8 cellular contexts compared by ENCODE assay signal in genomic region chr17:21323406-21324111, GRCh38. TPM values are rescaled to one million over a fixed set of nuclear protein-coding genes. Genes with fewer than 3 reads are reported as not detected.
DNase-seq lines count a peak whose midpoint lies in the region; ATAC-seq, FAIRE-seq and TF ChIP-seq lines count a peak whose summit lies in the region.
"Not testable (repeated sequence)": the region's sequence is repeated elsewhere in the genome, so short reads cannot be mapped to it uniquely, and the experiment has no call there.

No MANE protein-coding gene starts in this region.

- POLR2A ChIA-PET in A549 (lab: Yijun Ruan, JAX); naive thymus-derived CD4-positive, alpha-beta T cell (lab: Charles Lee): not testable (repeated sequence)

- not testable (repeated sequence) for H3K36me3 ChIP-seq in HAP-1 (replicated peaks); SJCRH30; naive thymus-derived CD4-positive, alpha-beta T cell (ENCODE audit: control insufficient read depth in 2 of 3, insufficient read depth in 3 of 3, low read length in 3 of 3)

- H3K4me3 Mint-ChIP-seq in activated T-helper 2 cell treated with anti-CD3 and anti-CD28 coated beads, Interferon-gamma antibody, Interleukin-2, Interleukin-4, amounts not matched to agents 10 μg/mL and 5 μg/mL and 100 μg/mL, durations not matched to agents 14 hours and 24 hours and 36 hours (ENCODE audit: low read depth) = peak overlapping the region; percentile 88
- peak overlapping the region; percentile 85 to 98 (median 92) for H3K4me3 Mint-ChIP-seq in naive thymus-derived CD4-positive, alpha-beta T cell

- not testable (repeated sequence) for H3K36me3 Mint-ChIP-seq in activated T-helper 2 cell treated with anti-CD3 and anti-CD28 coated beads, Interferon-gamma antibody, Interleukin-2, Interleukin-4, amounts not matched to agents 10 μg/mL and 5 μg/mL and 100 μg/mL, durations not matched to agents 14 hours and 24 hours and 36 hours (ENCODE audit: low read depth); naive thymus-derived CD4-positive, alpha-beta T cell

- CTCF ChIA-PET in A549 (lab: Yijun Ruan, JAX) = not testable (repeated sequence)
- CTCF ChIA-PET in naive thymus-derived CD4-positive, alpha-beta T cell (lab: Charles Lee) = interaction anchor here (0.5 kb wide), 1 partner anchor 133 kb away, joined by 5 read pairs; no protein-coding TSS in a partner anchor

- 55% methylated on average over 32 of the region's 33 CpGs for WGBS in A549 (ENCODE audit: missing lambda C conversion rate)

- not testable (repeated sequence) for TF ChIP-seq RAD21 in A549 (conservative IDR thresholded peaks at IDR 0.05 in 1 of 2, IDR thresholded peaks at IDR 0.05 in 1 of 2)

- not testable (repeated sequence) for ATAC-seq in A549
- peak; percentile 16 to 28 for ATAC-seq in left cardiac atrium
- ATAC-seq in naive thymus-derived CD4-positive, alpha-beta T cell = peak; percentile 3

- in situ Hi-C loops in HAP-1 (cut with MboI; ENCODE audit: low sequenced_read_pairs) = not testable (repeated sequence)

- not testable (repeated sequence) for TF ChIP-seq POLR2A in A549 (IDR thresholded peaks at IDR 0.05; ENCODE audit: low read length)

- not testable (repeated sequence) for H3K9me3 Mint-ChIP-seq in activated T-helper 2 cell treated with anti-CD3 and anti-CD28 coated beads, Interferon-gamma antibody, Interleukin-2, Interleukin-4, amounts not matched to agents 10 μg/mL and 5 μg/mL and 100 μg/mL, durations not matched to agents 14 hours and 24 hours and 36 hours
- peaks cover 0 to 11% (median under 1%) of the 10 kb centered on the region in 11 donors for H3K9me3 Mint-ChIP-seq in naive thymus-derived CD4-positive, alpha-beta T cell

- H3K4me1 Mint-ChIP-seq in activated T-helper 2 cell treated with anti-CD3 and anti-CD28 coated beads, Interferon-gamma antibody, Interleukin-2, Interleukin-4, amounts not matched to agents 10 μg/mL and 5 μg/mL and 100 μg/mL, durations not matched to agents 14 hours and 24 hours and 36 hours (ENCODE audit: low read depth) = not testable (repeated sequence)
- H3K4me1 Mint-ChIP-seq in naive thymus-derived CD4-positive, alpha-beta T cell = peaks cover 0 to 11% (median 6%) of the 10 kb centered on the region in 7 donors

- H3K27me3 Mint-ChIP-seq in activated T-helper 2 cell treated with anti-CD3 and anti-CD28 coated beads, Interferon-gamma antibody, Interleukin-2, Interleukin-4, amounts not matched to agents 10 μg/mL and 5 μg/mL and 100 μg/mL, durations not matched to agents 14 hours and 24 hours and 36 hours (ENCODE audit: low read depth) = peaks cover 19% of the 10 kb centered on the region
- H3K27me3 Mint-ChIP-seq in naive thymus-derived CD4-positive, alpha-beta T cell = peaks cover 0 to 20% (median 6%) of the 10 kb centered on the region in 5 donors

- TF ChIP-seq CTCF in A549 (IDR thresholded peaks at IDR 0.05) = not testable (repeated sequence)

- H3K4me3 ChIP-seq in A549 = peak overlapping the region; percentile 79
- H3K4me3 ChIP-seq in HAP-1 = peak overlapping the region; percentile 39; the same call in 1 of the 2 replicates
- peak overlapping the region; percentile 63; the same call in 1 of the 2 replicates for H3K4me3 ChIP-seq in SJCRH30
- peak overlapping the region; percentile 87 for H3K4me3 ChIP-seq in naive thymus-derived CD4-positive, alpha-beta T cell (ENCODE audit: low read length)
- H3K4me3 ChIP-seq in skin epidermis = peak overlapping the region in 4 of 7 experiments; percentile 40 to 52 (median 44)

- DNase-seq in A549 (ENCODE audit: low read depth in 1 of 2, low spot score in 1 of 2); HAP-1 (ENCODE audit: low spot score in 2 of 2); SJCRH30; activated T-helper 2 cell treated with anti-CD3 and anti-CD28 coated beads, Interferon-gamma antibody, Interleukin-2, Interleukin-4, amounts not matched to agents 10 μg/mL and 5 μg/mL and 100 μg/mL, durations not matched to agents 14 hours and 24 hours and 36 hours (ENCODE audit: low spot score); left cardiac atrium; naive thymus-derived CD4-positive, alpha-beta T cell: not testable (repeated sequence)
- DNase-seq in dedifferentiated amniotic fluid mesenchymal stem cell (ENCODE audit: extremely low spot score) = peak; percentile 11

- H3K4me2 ChIP-seq in A549 = peak overlapping the region; percentile 68

- not testable (repeated sequence) for FAIRE-seq in A549 (lab: Jason Lieb, UNC)

- not testable (repeated sequence) for H3K27me3 ChIP-seq in HAP-1 (ENCODE audit: low read depth); naive thymus-derived CD4-positive, alpha-beta T cell (ENCODE audit: control insufficient read depth in 2 of 2, insufficient read depth in 2 of 2, low read length in 2 of 2)
- peaks cover 25% of the 10 kb centered on the region for H3K27me3 ChIP-seq in SJCRH30

- H3K27ac ChIP-seq in A549; SJCRH30; naive thymus-derived CD4-positive, alpha-beta T cell (ENCODE audit: low read depth, low read length); skin epidermis: not testable (repeated sequence)

- not testable (repeated sequence) for H3K9me3 ChIP-seq in A549; HAP-1; SJCRH30 (replicated peaks); naive thymus-derived CD4-positive, alpha-beta T cell (ENCODE audit: control insufficient read depth in 2 of 3, low read length in 3 of 3)

- not testable (repeated sequence) for TF ChIP-seq EP300 in A549 (IDR thresholded peaks at IDR 0.05)

- H3K4me1 ChIP-seq in A549; HAP-1; SJCRH30; naive thymus-derived CD4-positive, alpha-beta T cell (ENCODE audit: control insufficient read depth in 2 of 2, insufficient read depth in 2 of 2, low read length in 2 of 2): not testable (repeated sequence)

- intact Hi-C loops in activated T-helper 2 cell treated with anti-CD3 and anti-CD28 coated beads, Interferon-gamma antibody, Interleukin-2, Interleukin-4, amounts not matched to agents 10 μg/mL and 5 μg/mL and 100 μg/mL, durations not matched to agents 14 hours and 24 hours and 36 hours (cut with micrococcal nuclease) = loop anchor here (5.0 to 10.0 kb wide), 3 partner anchors 41 to 199 kb away; partner anchors contain the start of genes DHRS7B and MAP2K3
- intact Hi-C loops in left cardiac atrium (cut with DNase I) = not testable (repeated sequence)
- intact Hi-C loops in naive thymus-derived CD4-positive, alpha-beta T cell (cut with micrococcal nuclease) = loop anchor here (1.0 to 10.0 kb wide), 10 partner anchors 37 to 281 kb away; partner anchors contain the start of genes TMEM11 (in 2 of the 2), DHRS7B (in 1 of the 2), MAP2K3 (in 1 of the 2) and NATD1 (in 1 of the 2)

- not testable (repeated sequence) for H3K27ac Mint-ChIP-seq in activated T-helper 2 cell treated with anti-CD3 and anti-CD28 coated beads, Interferon-gamma antibody, Interleukin-2, Interleukin-4, amounts not matched to agents 10 μg/mL and 5 μg/mL and 100 μg/mL, durations not matched to agents 14 hours and 24 hours and 36 hours
- peak overlapping the region in 4 of 9 donors; percentile 61 to 90 (median 83) for H3K27ac Mint-ChIP-seq in naive thymus-derived CD4-positive, alpha-beta T cell

RNA-seq across cellular contexts. Expression of gene MAP2K3, which starts 39.0 kb away (rescaled TPM):
- polyA plus RNA-seq in A549 (2011; rRNA removed) (13.9 and 25.0 TPM in 2 replicates), A549 (2017; fragmentation: RNase III; extraction: RNeasy Plus Mini Kit Qiagen cat#74134 plus additional on column Dnase treatment) (36.9 to 42.8 TPM (median 37.1 TPM) in 3 replicates)
- polyA plus RNA-seq in A549 (2012; cell fraction: cytosol; rRNA removed) = 53.0 and 68.6 TPM in 2 replicates
- polyA plus RNA-seq in A549 (2012; cell fraction: nucleus; rRNA removed) = 114 and 126 TPM in 2 replicates
- 28.0 and 35.0 TPM in 2 replicates for polyA minus RNA-seq in A549 (2011; rRNA and poly(A)+ RNA removed)
- total RNA-seq in SJCRH30 (2014; rRNA removed; shearing (Covaris generic)) = 19.4 and 20.4 TPM in 2 replicates
- total RNA-seq in activated T-helper 2 cell treated with anti-CD3 and anti-CD28 coated beads, Interferon-gamma antibody, Interleukin-2, Interleukin-4, amounts not matched to agents 10 μg/mL and 5 μg/mL and 100 μg/mL, durations not matched to agents 14 hours and 24 hours and 36 hours = 149 and 157 TPM in 2 replicates
- total RNA-seq in left cardiac atrium = 10 to 100 TPM; 38.9 to 64.7 TPM
- 100 to 1,000 TPM in 1 of 5 experiments, 10 to 100 TPM in 4; 37.5 to 127 (median 39.2) TPM for total RNA-seq in naive thymus-derived CD4-positive, alpha-beta T cell
- 10 to 100 TPM; 47.7 to 76.7 TPM for polyA plus RNA-seq in naive thymus-derived CD4-positive, alpha-beta T cell

RNA-seq across cellular contexts. Expression of gene KCNJ12, which starts 52.6 kb away (rescaled TPM):
- 0.34 and 0.38 TPM in 2 replicates for polyA plus RNA-seq in A549 (2011; rRNA removed)
- 0.82 and 1.0 TPM in 2 replicates for polyA plus RNA-seq in A549 (2012; cell fraction: cytosol; rRNA removed)
- 1.5 and 1.7 TPM in 2 replicates for polyA plus RNA-seq in A549 (2012; cell fraction: nucleus; rRNA removed)
- polyA plus RNA-seq in A549 (2017; fragmentation: RNase III; extraction: RNeasy Plus Mini Kit Qiagen cat#74134 plus additional on column Dnase treatment) = 0.44 to 0.54 TPM (median 0.46 TPM) in 3 replicates
- 0.37 and 0.44 TPM in 2 replicates for polyA minus RNA-seq in A549 (2011; rRNA and poly(A)+ RNA removed)
- 0.20 and 0.40 TPM in 2 replicates for total RNA-seq in SJCRH30 (2014; rRNA removed; shearing (Covaris generic))
- not detected in 2 replicates for total RNA-seq in activated T-helper 2 cell treated with anti-CD3 and anti-CD28 coated beads, Interferon-gamma antibody, Interleukin-2, Interleukin-4, amounts not matched to agents 10 μg/mL and 5 μg/mL and 100 μg/mL, durations not matched to agents 14 hours and 24 hours and 36 hours
- 10 to 100 TPM; 12.0 to 16.5 TPM for total RNA-seq in left cardiac atrium
- total RNA-seq in naive thymus-derived CD4-positive, alpha-beta T cell = under 1 TPM in 2 of 5 experiments, not detected in 3; 0.19 to 0.24 TPM
- not detected for polyA plus RNA-seq in naive thymus-derived CD4-positive, alpha-beta T cell
